Comparison of ENCODE assay signal across 24 cellular contexts in the genomic region with DNA sequence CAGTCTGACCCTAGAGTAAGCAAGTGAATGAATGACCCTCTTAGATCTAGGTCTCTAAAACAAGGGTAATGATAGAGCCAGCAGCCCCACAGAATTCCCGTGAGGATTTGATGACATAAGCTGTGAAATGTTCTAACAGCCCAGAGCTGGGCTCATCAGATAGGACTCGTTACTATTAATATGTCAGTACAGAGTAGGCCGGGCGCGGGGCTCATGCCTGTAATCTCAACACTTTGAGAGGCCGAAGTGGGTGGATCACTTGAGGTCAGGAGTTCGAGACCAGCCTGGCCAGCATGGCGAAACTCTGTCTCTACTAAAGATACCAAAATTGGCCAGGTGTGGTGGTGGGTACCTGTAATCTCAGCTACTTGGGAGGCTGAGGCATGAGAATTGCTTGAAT.
"Had no signal": no experiment of that assay in that cellular context is flagged by ENCODE, and none has a peak within 500 bp of the region (broad histone marks: within the 10 kb centered on the region; RNA-seq: fewer than 3 reads in every experiment).

No MANE protein-coding gene starts in this region.

- H3K9me3 ChIP-seq: colonic mucosa, esophagus squamous epithelium, gastrocnemius medialis, heart right ventricle, left lung, lower lobe of right lung, mucosa of descending colon had no signal

- DNase-seq: colonic mucosa; cortex of kidney; effector CD8-positive, alpha-beta T cell; effector memory CD8-positive, alpha-beta T cell; endodermal cell; erythroblast; esophagus squamous epithelium; foreskin fibroblast; foreskin melanocyte; gastrocnemius medialis; glutamatergic neuron; head of caudate nucleus; hippocampal formation; kidney glomerular epithelial cell; left lung; lower lobe of right lung; mesenchymal stem cell; mucosa of descending colon; naive B cell had no signal

- H3K4me1 ChIP-seq: colonic mucosa, left lung had no signal

- H3K36me3 ChIP-seq: colonic mucosa, esophagus squamous epithelium, gastrocnemius medialis, left lung, lower lobe of right lung had no signal

- H3K27ac ChIP-seq: colonic mucosa, epithelial cell of prostate, esophagus squamous epithelium, gastrocnemius medialis, heart right ventricle, left lung, lower lobe of right lung had no signal

- ATAC-seq: effector memory CD8-positive, alpha-beta T cell; esophagus mucosa; gastrocnemius medialis; left lung; lower lobe of right lung; mucosa of descending colon had no signal

- H3K27me3 ChIP-seq: colonic mucosa, esophagus squamous epithelium, gastrocnemius medialis, heart right ventricle, left lung had no signal

- H3K4me3 ChIP-seq: colonic mucosa, esophagus squamous epithelium, gastrocnemius medialis, heart right ventricle, left lung, lower lobe of right lung, mucosa of descending colon had no signal

- FAIRE-seq: endometrium, islet of Langerhans had no signal
